ENCODE assay signal across 20 cellular contexts in genomic region chr10:100579261-100579660, GRCh38. TPM values are rescaled to one million over a fixed set of nuclear protein-coding genes. Genes with fewer than 3 reads are reported as not detected.
DNase-seq lines count a peak whose midpoint lies in the region; ATAC-seq and TF ChIP-seq lines count a peak whose summit lies in the region.
"Had no signal": no experiment of that assay in that cellular context is flagged by ENCODE, and none has a peak within 500 bp of the region (broad histone marks: within the 10 kb centered on the region; RNA-seq: fewer than 3 reads in every experiment).

No MANE protein-coding gene starts in this region.

- H3K27me3 ChIP-seq in esophagus muscularis mucosa = peaks cover 0 to 42% (median 0%) of the 10 kb centered on the region in 4 donors

- DNase-seq in activated CD8-positive, alpha-beta T cell treated with anti-CD3 and anti-CD28 coated beads, Interleukin-2, amount 10 ng/mL, durations not matched to agents 7 days and 5 days = peak; percentile 13
- no peak for DNase-seq in activated CD8-positive, alpha-beta T cell treated with anti-CD3 and anti-CD28 coated beads for 36 hours
- DNase-seq in OCI-M1 (lab: John Stamatoyannopoulos, UW) (peak; percentile 18), esophagus muscularis mucosa (ENCODE audit: extremely low spot score) (peak; percentile 82), immature natural killer cell (no peak)
- DNase-seq in stimulated activated effector memory CD8-positive, alpha-beta T cell treated with anti-CD3 and anti-CD28 coated beads, Interleukin-12 subunit alpha, Interleukin-12 subunit beta, amount 100 ng/mL, for 72 hours (ENCODE audit: low spot score in 2 of 2) = no peak
- no peak for DNase-seq in activated CD4-positive, CD25-positive, alpha-beta regulatory T cell treated with anti-CD3 and anti-CD28 coated beads, Interleukin-2, amount 50 U/mL, for 72 hours
- no peak for DNase-seq in effector memory CD8-positive, alpha-beta T cell
- DNase-seq: ACHN; CD8-positive, alpha-beta memory T cell; DMS53; GF-D8; Kasumi-1; NCI-H1048; NCI-H1417 treated with DMSO at 0.1 percent for 48 hours; NCI-H187 treated with DMSO at 0.1 percent for 48 hours; NCI-H510A; NCI-H748 treated with DMSO at 0.1 percent for 48 hours had no signal

- no peak overlapping the region for H3K4me3 ChIP-seq in esophagus muscularis mucosa

- no peaks in the 10 kb centered on the region for H3K4me1 ChIP-seq in esophagus muscularis mucosa

- WGBS in esophagus muscularis mucosa = 84% methylated on average over 3 of the region's 3 CpGs

- no peaks in the 10 kb centered on the region for H3K4me1 Mint-ChIP-seq in activated CD8-positive, alpha-beta T cell treated with anti-CD3 and anti-CD28 coated beads, Interleukin-2, amount 10 ng/mL, durations not matched to agents 7 days and 5 days (ENCODE audit: low read depth)
- H3K4me1 Mint-ChIP-seq in activated CD8-positive, alpha-beta T cell treated with anti-CD3 and anti-CD28 coated beads for 36 hours (ENCODE audit: low read depth) = no peaks in the 10 kb centered on the region
- H3K4me1 Mint-ChIP-seq in stimulated activated effector memory CD8-positive, alpha-beta T cell treated with anti-CD3 and anti-CD28 coated beads, Interleukin-12 subunit alpha, Interleukin-12 subunit beta, amount 100 ng/mL, for 72 hours = no peaks in the 10 kb centered on the region
- H3K4me1 Mint-ChIP-seq in immature natural killer cell = no peaks in the 10 kb centered on the region
- H3K4me1 Mint-ChIP-seq in effector memory CD8-positive, alpha-beta T cell (ENCODE audit: low read depth in 2 of 2) = no peaks in the 10 kb centered on the region
- H3K4me1 Mint-ChIP-seq: CD8-positive, alpha-beta memory T cell had no signal

- H3K4me3 Mint-ChIP-seq in activated CD8-positive, alpha-beta T cell treated with anti-CD3 and anti-CD28 coated beads, Interleukin-2, amount 10 ng/mL, durations not matched to agents 7 days and 5 days = no peak overlapping the region
- no peak overlapping the region for H3K4me3 Mint-ChIP-seq in activated CD8-positive, alpha-beta T cell treated with anti-CD3 and anti-CD28 coated beads for 36 hours
- no peak overlapping the region for H3K4me3 Mint-ChIP-seq in stimulated activated effector memory CD8-positive, alpha-beta T cell treated with anti-CD3 and anti-CD28 coated beads, Interleukin-12 subunit alpha, Interleukin-12 subunit beta, amount 100 ng/mL, for 72 hours
- H3K4me3 Mint-ChIP-seq in immature natural killer cell = no peak overlapping the region
- no peak overlapping the region for H3K4me3 Mint-ChIP-seq in effector memory CD8-positive, alpha-beta T cell
- H3K4me3 Mint-ChIP-seq: CD8-positive, alpha-beta memory T cell had no signal

- ATAC-seq in activated CD8-positive, alpha-beta T cell treated with anti-CD3 and anti-CD28 coated beads, Interleukin-2, amount 10 ng/mL, durations not matched to agents 7 days and 5 days = no peak
- ATAC-seq in activated CD8-positive, alpha-beta T cell treated with anti-CD3 and anti-CD28 coated beads for 36 hours = no peak
- peak; percentile 34 for ATAC-seq in stimulated activated effector memory CD8-positive, alpha-beta T cell treated with anti-CD3 and anti-CD28 coated beads, Interleukin-12 subunit alpha, Interleukin-12 subunit beta, amount 100 ng/mL, for 72 hours
- ATAC-seq in effector memory CD8-positive, alpha-beta T cell (replicated peaks) = no peak

- TF ChIP-seq CTCF in activated CD8-positive, alpha-beta T cell treated with anti-CD3 and anti-CD28 coated beads for 36 hours (IDR thresholded peaks at IDR 0.05) = no peak
- TF ChIP-seq CTCF in esophagus muscularis mucosa (IDR thresholded peaks at IDR 0.05) = no peak

- TF ChIP-seq EP300 in esophagus muscularis mucosa (IDR thresholded peaks at IDR 0.05) = no peak

- CTCF ChIA-PET in activated CD8-positive, alpha-beta T cell treated with anti-CD3 and anti-CD28 coated beads, Interleukin-2, amount 10 ng/mL, durations not matched to agents 7 days and 5 days (lab: Charles Lee) = interaction anchor here (0.7 kb wide), 1 partner anchor 17 kb away, joined by 3 read pairs; no protein-coding TSS in a partner anchor
- CTCF ChIA-PET in activated CD8-positive, alpha-beta T cell treated with anti-CD3 and anti-CD28 coated beads for 36 hours (lab: Charles Lee) = interaction anchor here (0.6 to 1.3 kb wide), 3 partner anchors 9 to 164 kb away, joined by 3 to 4 read pairs (median 3); no protein-coding TSS in a partner anchor

- no peak for TF ChIP-seq POLR2A in esophagus muscularis mucosa (IDR thresholded peaks at IDR 0.05; ENCODE audit: low read depth)

- peaks cover 26% of the 10 kb centered on the region for H3K27me3 Mint-ChIP-seq in activated CD8-positive, alpha-beta T cell treated with anti-CD3 and anti-CD28 coated beads, Interleukin-2, amount 10 ng/mL, durations not matched to agents 7 days and 5 days (ENCODE audit: low read depth)
- peaks cover 6% of the 10 kb centered on the region for H3K27me3 Mint-ChIP-seq in activated CD8-positive, alpha-beta T cell treated with anti-CD3 and anti-CD28 coated beads for 36 hours
- peaks cover 0 to 13% (median 5%) of the 10 kb centered on the region in 3 donors for H3K27me3 Mint-ChIP-seq in immature natural killer cell (ENCODE audit: low read depth in 3 of 3)
- H3K27me3 Mint-ChIP-seq in effector memory CD8-positive, alpha-beta T cell = peaks cover 4 to 40% of the 10 kb centered on the region in 2 donors

- no peaks in the 10 kb centered on the region for H3K9me3 Mint-ChIP-seq in activated CD8-positive, alpha-beta T cell treated with anti-CD3 and anti-CD28 coated beads, Interleukin-2, amount 10 ng/mL, durations not matched to agents 7 days and 5 days (ENCODE audit: insufficient read depth)
- no peaks in the 10 kb centered on the region for H3K9me3 Mint-ChIP-seq in activated CD8-positive, alpha-beta T cell treated with anti-CD3 and anti-CD28 coated beads for 36 hours
- H3K9me3 Mint-ChIP-seq in stimulated activated effector memory CD8-positive, alpha-beta T cell treated with anti-CD3 and anti-CD28 coated beads, Interleukin-12 subunit alpha, Interleukin-12 subunit beta, amount 100 ng/mL, for 72 hours = no peaks in the 10 kb centered on the region
- H3K9me3 Mint-ChIP-seq in immature natural killer cell = no peaks in the 10 kb centered on the region
- H3K9me3 Mint-ChIP-seq in effector memory CD8-positive, alpha-beta T cell = no peaks in the 10 kb centered on the region
- H3K9me3 Mint-ChIP-seq: CD8-positive, alpha-beta memory T cell had no signal

- H3K36me3 Mint-ChIP-seq in activated CD8-positive, alpha-beta T cell treated with anti-CD3 and anti-CD28 coated beads, Interleukin-2, amount 10 ng/mL, durations not matched to agents 7 days and 5 days (ENCODE audit: low read depth) = no peaks in the 10 kb centered on the region
- no peaks in the 10 kb centered on the region for H3K36me3 Mint-ChIP-seq in activated CD8-positive, alpha-beta T cell treated with anti-CD3 and anti-CD28 coated beads for 36 hours (ENCODE audit: low read depth)
- no peaks in the 10 kb centered on the region for H3K36me3 Mint-ChIP-seq in stimulated activated effector memory CD8-positive, alpha-beta T cell treated with anti-CD3 and anti-CD28 coated beads, Interleukin-12 subunit alpha, Interleukin-12 subunit beta, amount 100 ng/mL, for 72 hours
- H3K36me3 Mint-ChIP-seq in immature natural killer cell = no peaks in the 10 kb centered on the region
- H3K36me3 Mint-ChIP-seq in effector memory CD8-positive, alpha-beta T cell (ENCODE audit: insufficient read depth) = peaks cover 2% of the 10 kb centered on the region

- H3K36me3 ChIP-seq in esophagus muscularis mucosa = no peaks in the 10 kb centered on the region

- POLR2A ChIA-PET in activated CD8-positive, alpha-beta T cell treated with anti-CD3 and anti-CD28 coated beads, Interleukin-2, amount 10 ng/mL, durations not matched to agents 7 days and 5 days (lab: Charles Lee) = interaction anchor here (0.6 kb wide), 1 partner anchor 82 kb away, joined by 3 read pairs; no protein-coding TSS in a partner anchor
- POLR2A ChIA-PET in activated CD8-positive, alpha-beta T cell treated with anti-CD3 and anti-CD28 coated beads for 36 hours (lab: Charles Lee) = interaction anchor here (1.1 kb wide), 1 partner anchor 37 kb away, joined by 3 read pairs; no protein-coding TSS in a partner anchor

- intact Hi-C loops in activated CD8-positive, alpha-beta T cell treated with anti-CD3 and anti-CD28 coated beads for 36 hours (cut with micrococcal nuclease) = no loop called here
- intact Hi-C loops in esophagus muscularis mucosa (cut with DNase I) = no loop called here

- H3K9me3 ChIP-seq in esophagus muscularis mucosa = no peaks in the 10 kb centered on the region

- no peak overlapping the region for H3K27ac ChIP-seq in esophagus muscularis mucosa (replicated peaks in 1 of 4)
- H3K27ac ChIP-seq: 22Rv1, C4-2B had no signal

- H3K27ac Mint-ChIP-seq in activated CD8-positive, alpha-beta T cell treated with anti-CD3 and anti-CD28 coated beads, Interleukin-2, amount 10 ng/mL, durations not matched to agents 7 days and 5 days = no peak overlapping the region
- H3K27ac Mint-ChIP-seq in activated CD8-positive, alpha-beta T cell treated with anti-CD3 and anti-CD28 coated beads for 36 hours = no peak overlapping the region
- no peak overlapping the region for H3K27ac Mint-ChIP-seq in stimulated activated effector memory CD8-positive, alpha-beta T cell treated with anti-CD3 and anti-CD28 coated beads, Interleukin-12 subunit alpha, Interleukin-12 subunit beta, amount 100 ng/mL, for 72 hours
- no peak overlapping the region for H3K27ac Mint-ChIP-seq in immature natural killer cell
- no peak overlapping the region for H3K27ac Mint-ChIP-seq in effector memory CD8-positive, alpha-beta T cell

RNA-seq across cellular contexts. Expression of gene HIF1AN, which starts 43.5 kb away (rescaled TPM):
- total RNA-seq in activated CD8-positive, alpha-beta T cell treated with anti-CD3 and anti-CD28 coated beads, Interleukin-2, amount 10 ng/mL, durations not matched to agents 7 days and 5 days = 10 to 100 TPM; 46.5 to 48.1 TPM
- total RNA-seq in activated CD8-positive, alpha-beta T cell treated with anti-CD3 and anti-CD28 coated beads for 36 hours = 10 to 100 TPM; 35.3 to 36.5 TPM
- 10 to 100 TPM in 3 of 4 donors, 1 to 10 TPM in 1; 7.6 to 15.4 (median 13.6) TPM for total RNA-seq in esophagus muscularis mucosa
- polyA plus RNA-seq in immature natural killer cell = 10 to 100 TPM; 26.0 to 41.2 (median 33.3) TPM

RNA-seq across cellular contexts. Expression of gene NDUFB8, which starts 49.6 kb away (rescaled TPM):
- 100 to 1,000 TPM; 290 to 293 TPM for total RNA-seq in activated CD8-positive, alpha-beta T cell treated with anti-CD3 and anti-CD28 coated beads, Interleukin-2, amount 10 ng/mL, durations not matched to agents 7 days and 5 days
- total RNA-seq in activated CD8-positive, alpha-beta T cell treated with anti-CD3 and anti-CD28 coated beads for 36 hours = 100 to 1,000 TPM; 365 to 384 TPM
- 100 to 1,000 TPM; 231 to 315 (median 279) TPM for total RNA-seq in esophagus muscularis mucosa
- 100 to 1,000 TPM; 419 to 713 (median 668) TPM for polyA plus RNA-seq in immature natural killer cell

RNA-seq across cellular contexts. Expression of gene SEC31B, which starts 59.6 kb away (rescaled TPM):
- 100 to 1,000 TPM; 164 to 172 TPM for total RNA-seq in activated CD8-positive, alpha-beta T cell treated with anti-CD3 and anti-CD28 coated beads, Interleukin-2, amount 10 ng/mL, durations not matched to agents 7 days and 5 days
- total RNA-seq in activated CD8-positive, alpha-beta T cell treated with anti-CD3 and anti-CD28 coated beads for 36 hours = 10 to 100 TPM; 34.2 to 40.6 TPM
- 1 to 10 TPM; 2.8 to 5.2 (median 4.1) TPM for total RNA-seq in esophagus muscularis mucosa
- under 1 TPM in 2 of 3 donors, not detected in 1; 0.18 to 0.57 TPM for polyA plus RNA-seq in immature natural killer cell

Comparison
In these comparisons a context has a peak if more than half of its experiments do, and no peak if none do; other contexts are left out.
1. DNase-seq: peak in activated CD8-positive, alpha-beta T cell treated with anti-CD3 and anti-CD28 coated beads, Interleukin-2, amount 10 ng/mL, durations not matched to agents 7 days and 5 days (single experiment), OCI-M1 (single experiment) and esophagus muscularis mucosa (single experiment); none in activated CD8-positive, alpha-beta T cell treated with anti-CD3 and anti-CD28 coated beads for 36 hours (single experiment), stimulated activated effector memory CD8-positive, alpha-beta T cell treated with anti-CD3 and anti-CD28 coated beads, Interleukin-12 subunit alpha, Interleukin-12 subunit beta, amount 100 ng/mL, for 72 hours (0 of 2), activated CD4-positive, CD25-positive, alpha-beta regulatory T cell treated with anti-CD3 and anti-CD28 coated beads, Interleukin-2, amount 50 U/mL, for 72 hours (single experiment), immature natural killer cell (0 of 3) and effector memory CD8-positive, alpha-beta T cell (0 of 3).
2. RNA of gene SEC31B, which starts 59.6 kb away (total RNA-seq): 164 to 172 TPM in activated CD8-positive, alpha-beta T cell treated with anti-CD3 and anti-CD28 coated beads, Interleukin-2, amount 10 ng/mL, durations not matched to agents 7 days and 5 days and 34.2 to 40.6 TPM in activated CD8-positive, alpha-beta T cell treated with anti-CD3 and anti-CD28 coated beads for 36 hours; 2.8 to 5.2 TPM in esophagus muscularis mucosa; every median in the first group is over 4 times any median in the second.